ENCODE assay signal across 1 cellular context in genomic region chr18:64245461-64245860, GRCh38.
TF ChIP-seq lines count a peak whose summit lies in the region.

No MANE protein-coding gene starts in this region.

TF ChIP-seq in HepG2, 621 proteins besides CTCF, POLR2A, EP300 and RAD21:
- no peak for TF ChIP-seq ZNF407 (CRISPR knock-in tag; IDR thresholded peaks at IDR 0.05; ENCODE audit: not compliant biosample characterization)
- TF ChIP-seq USF2 (IDR thresholded peaks at IDR 0.05; ENCODE audit: low read depth, low read length) = no peak
- no peak for TF ChIP-seq USF2 (CRISPR knock-in tag; IDR thresholded peaks at IDR 0.05; ENCODE audit: borderline replicate concordance)
- TF ChIP-seq NCOA5 (CRISPR knock-in tag; IDR thresholded peaks at IDR 0.05) = no peak
